20 cellular contexts compared by ENCODE assay signal in genomic region chr3:98744283-98744682, GRCh38. TPM values are rescaled to one million over a fixed set of nuclear protein-coding genes. Genes with fewer than 3 reads are reported as not detected.
DNase-seq lines count a peak whose midpoint lies in the region; ATAC-seq, FAIRE-seq and TF ChIP-seq lines count a peak whose summit lies in the region.
"Had no signal": no experiment of that assay in that cellular context is flagged by ENCODE, and none has a peak within 500 bp of the region (broad histone marks: within the 10 kb centered on the region; RNA-seq: fewer than 3 reads in every experiment).

No MANE protein-coding gene starts in this region.

- ATAC-seq in GM18868 (IDR thresholded peaks at IDR 0.05; ENCODE audit: unreplicated experiment) = peak; percentile 62
- peak; percentile 40 for ATAC-seq in GM21723 (IDR thresholded peaks at IDR 0.05; ENCODE audit: unreplicated experiment)
- peak; percentile 67 for ATAC-seq in HG03520 (IDR thresholded peaks at IDR 0.05; ENCODE audit: unreplicated experiment)
- ATAC-seq in HepG2 = peak; percentile 57
- no peak for ATAC-seq in body of pancreas
- ATAC-seq: activated CD8-positive, alpha-beta T cell treated with anti-CD3 and anti-CD28 coated beads, Interleukin-2, amount 10 ng/mL, durations not matched to agents 7 days and 5 days had no signal

- in situ Hi-C loops in HepG2 (cut with HindIII; ENCODE audit: extremely low pct_ligation_motif_present, low pct_unique_long_range_greater_than_20kb) = no loop called here

- H3K9me3 ChIP-seq in HepG2 (ENCODE audit: low read length) (no peaks in the 10 kb centered on the region), body of pancreas (no peaks in the 10 kb centered on the region)
- H3K9me3 ChIP-seq: esophagus squamous epithelium had no signal

- H4K20me1 ChIP-seq in HepG2 (ENCODE audit: insufficient read depth, low read length) = peaks cover 5% of the 10 kb centered on the region; the same call in 1 of the 2 replicates

- H3K27ac ChIP-seq in HepG2 (ENCODE audit: extremely low read length, insufficient read depth, low read length) = no peak overlapping the region
- H3K27ac ChIP-seq in body of pancreas = no peak overlapping the region
- H3K27ac ChIP-seq: esophagus squamous epithelium had no signal

- TF ChIP-seq EP300 in HepG2 (IDR thresholded peaks at IDR 0.05; ENCODE audit: low read depth in 2 of 2, low read length in 2 of 2) = no peak
- no peak for TF ChIP-seq EP300 in HepG2 (CRISPR knock-in tag; IDR thresholded peaks at IDR 0.05; ENCODE audit: borderline replicate concordance)

- no peak overlapping the region for H3K4me2 ChIP-seq in HepG2 (ENCODE audit: low read depth, low read length)

- CTCF ChIA-PET in HepG2 (lab: Yijun Ruan, JAX; ENCODE audit: low intra/inter-chr PET ratio, low total read pairs) = no interaction called here

- H3K4me1 ChIP-seq in HepG2 (ENCODE audit: insufficient read depth, low read length) (peaks cover 76% of the 10 kb centered on the region), body of pancreas (no peaks in the 10 kb centered on the region)
- H3K4me1 ChIP-seq: esophagus squamous epithelium had no signal

- no peak for TF ChIP-seq RAD21 in HepG2 (CRISPR knock-in tag; IDR thresholded peaks at IDR 0.05)

- DNase-seq in HepG2 (ENCODE audit: low spot score) (no peak), body of pancreas (no peak)
- no peak for DNase-seq in activated T-cell treated with anti-CD3 and anti-CD28 coated beads, Interleukin-2, amount 50 U/mL, for 48 hours
- DNase-seq in activated CD4-positive, alpha-beta T cell treated with anti-CD3 and anti-CD28 coated beads for 48 hours = no peak
- DNase-seq: activated CD8-positive, alpha-beta T cell treated with anti-CD3 and anti-CD28 coated beads, Interleukin-2, amount 10 ng/mL, durations not matched to agents 7 days and 5 days; Calu3; caudate nucleus; esophagus squamous epithelium; islet precursor cell; mesenchymal stem cell; NCI-H1436 treated with DMSO at 0.1 percent for 48 hours; NCI-H2227 treated with DMSO at 0.1 percent for 48 hours; nephron progenitor cell; SIG-M5; small intestine had no signal

- no TSS peak for BruUV-seq in HepG2 (replicated peaks; lab: Mats Ljungman, UMichigan)

- H3K27me3 ChIP-seq in HepG2 (ENCODE audit: control insufficient read depth in 1 of 2, insufficient read depth in 2 of 2, low read length in 2 of 2) (no peaks in the 10 kb centered on the region), body of pancreas (no peaks in the 10 kb centered on the region)
- H3K27me3 ChIP-seq: esophagus squamous epithelium had no signal

- H3K4me3 ChIP-seq in HepG2 (replicated peaks in 1 of 3; ENCODE audit: insufficient read depth in 1 of 3, low read depth in 2 of 3, low read length in 3 of 3) = no peak overlapping the region
- no peak overlapping the region for H3K4me3 ChIP-seq in body of pancreas
- H3K4me3 ChIP-seq: esophagus squamous epithelium had no signal

- intact Hi-C loops in HepG2 (cut with micrococcal nuclease; ENCODE audit: unreplicated experiment) = no loop called here
- intact Hi-C loops in body of pancreas (cut with DNase I) = no loop called here

- no peak for FAIRE-seq in HepG2 (lab: Jason Lieb, UNC)
- FAIRE-seq: small intestine had no signal

- peaks cover 74% of the 10 kb centered on the region for H3K79me2 ChIP-seq in HepG2 (ENCODE audit: insufficient read depth, low read length)

- TF ChIP-seq CTCF in HepG2 (CRISPR knock-in tag; IDR thresholded peaks at IDR 0.05) = no peak
- no peak for TF ChIP-seq CTCF in body of pancreas (IDR thresholded peaks at IDR 0.05)

- POLR2A ChIA-PET in HepG2 (lab: Yijun Ruan, JAX) = no interaction called here

- no peak overlapping the region for H2AFZ ChIP-seq in HepG2 (ENCODE audit: low read length)

- H3K36me3 ChIP-seq in HepG2 (replicated peaks in 1 of 2; ENCODE audit: control insufficient read depth in 1 of 2, insufficient read depth in 2 of 2, low read length in 2 of 2) (no peaks in the 10 kb centered on the region; a peak in 1 of 5 replicates), body of pancreas (replicated peaks in 1 of 2; ENCODE audit: insufficient read depth in 1 of 2, low read depth in 2 of 2) (no peaks in the 10 kb centered on the region)
- H3K36me3 ChIP-seq: esophagus squamous epithelium had no signal

- TF ChIP-seq POLR2A in HepG2 (IDR thresholded peaks at IDR 0.05; ENCODE audit: insufficient read depth in 1 of 2, low read depth in 2 of 2, low read length in 2 of 2) = no peak
- TF ChIP-seq POLR2A in body of pancreas (IDR thresholded peaks at IDR 0.05) = no peak

- no peak overlapping the region for H3K9ac ChIP-seq in HepG2 (ENCODE audit: insufficient read depth, low read depth, low read length)

TF ChIP-seq in HepG2, 621 proteins besides CTCF, POLR2A, EP300 and RAD21 (continues in another document):
- no peak for TF ChIP-seq ZNF407 (CRISPR knock-in tag; IDR thresholded peaks at IDR 0.05; ENCODE audit: not compliant biosample characterization)
- no peak for TF ChIP-seq ZBTB8A (CRISPR knock-in tag; IDR thresholded peaks at IDR 0.05; ENCODE audit: borderline replicate concordance, low read depth)

RNA-seq across cellular contexts. Expression of gene ST3GAL6, which starts 18.9 kb away (rescaled TPM):
- 16.3 and 23.2 TPM in 2 replicates for total RNA-seq in HepG2 (2016; rRNA removed; fragmentation: Illumina TruSeq; extraction: Trizol)
- 42.6 and 48.7 TPM in 2 replicates for total RNA-seq in HepG2 (2016; cell fraction: cytosol; rRNA removed; fragmentation: Illumina TruSeq; extraction: Trizol; ENCODE audit: low read depth)
- 18.1 and 25.7 TPM in 2 replicates for total RNA-seq in HepG2 (2016; cell fraction: insoluble cytoplasmic fraction; rRNA removed; fragmentation: Illumina TruSeq; extraction: Trizol)
- 26.9 and 29.4 TPM in 2 replicates for total RNA-seq in HepG2 (2016; cell fraction: membrane; rRNA removed; fragmentation: Illumina TruSeq; extraction: Trizol)
- total RNA-seq in HepG2 (2016; cell fraction: nucleus; rRNA removed; fragmentation: Illumina TruSeq; extraction: Trizol) = 36.0 and 39.4 TPM in 2 replicates
- 11.7 and 17.5 TPM in 2 replicates for polyA plus RNA-seq in HepG2 (2011; rRNA removed)
- polyA plus RNA-seq in HepG2 (2011; cell fraction: cytosol; rRNA removed) = 6.4 and 9.1 TPM in 2 replicates
- polyA plus RNA-seq in HepG2 (2011; cell fraction: nucleus; rRNA removed) = 12.3 and 12.7 TPM in 2 replicates
- 12.2 and 16.3 TPM in 2 replicates for polyA plus RNA-seq in HepG2 (2012)
- polyA plus RNA-seq in HepG2 (2016; cell fraction: cytosol; fragmentation: Illumina TruSeq; extraction: Trizol; ENCODE audit: low read depth) = 8.6 and 11.5 TPM in 2 replicates
- polyA plus RNA-seq in HepG2 (2016; cell fraction: insoluble cytoplasmic fraction; fragmentation: Illumina TruSeq; extraction: Trizol; ENCODE audit: low read depth) = 18.1 and 18.9 TPM in 2 replicates
- 13.3 and 15.7 TPM in 2 replicates for polyA plus RNA-seq in HepG2 (2016; cell fraction: membrane; fragmentation: Illumina TruSeq; extraction: Trizol; ENCODE audit: low read depth)
- polyA plus RNA-seq in HepG2 (2016; cell fraction: nucleus; fragmentation: Illumina TruSeq; extraction: Trizol; ENCODE audit: insufficient read depth, low read depth) = 68.6 and 70.2 TPM in 2 replicates
- polyA minus RNA-seq in HepG2 (2011; rRNA and poly(A)+ RNA removed; ENCODE audit: low replicate concordance) = 12.2 TPM in 1 of 2 replicates, not detected in the other
- 13.5 and 16.5 TPM in 2 replicates for polyA minus RNA-seq in HepG2 (2011; cell fraction: cytosol; rRNA and poly(A)+ RNA removed)
- polyA minus RNA-seq in HepG2 (2011; cell fraction: nucleus; rRNA and poly(A)+ RNA removed) = 33.6 and 35.4 TPM in 2 replicates
- 10 to 100 TPM in 1 of 2 donors, 1 to 10 TPM in 1; 8.0 to 35.3 TPM for total RNA-seq in body of pancreas
- total RNA-seq: activated CD8-positive, alpha-beta T cell treated with anti-CD3 and anti-CD28 coated beads, Interleukin-2, amount 10 ng/mL, durations not matched to agents 7 days and 5 days; B cell; G401 had no signal
